8 cellular contexts compared by ENCODE assay signal in the genomic region with DNA sequence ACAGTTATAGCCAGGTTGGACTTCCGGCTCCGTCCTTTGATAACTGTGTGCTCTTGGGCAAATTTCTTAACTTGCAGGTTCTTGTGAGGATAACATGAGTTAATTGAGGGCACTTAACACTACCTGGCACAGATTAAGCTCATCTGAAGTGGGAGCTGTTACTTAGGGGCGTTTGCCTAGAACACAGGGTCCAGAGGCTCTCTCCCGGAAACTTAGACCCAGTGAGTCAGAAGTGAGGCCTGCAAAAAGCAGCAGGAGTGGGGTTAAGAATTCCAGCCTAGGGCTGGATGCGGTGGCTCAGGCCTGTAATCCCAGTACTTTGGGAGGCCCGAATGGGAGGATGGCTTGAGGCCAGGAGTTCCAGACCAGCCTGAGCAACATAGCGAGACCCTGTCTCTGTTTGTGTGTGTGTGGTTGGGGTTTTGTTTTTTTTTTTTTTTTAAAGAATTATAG.
DNase-seq lines count a peak whose midpoint lies in the region; ATAC-seq, FAIRE-seq and TF ChIP-seq lines count a peak whose summit lies in the region.

No MANE protein-coding gene starts in this region.

- no peak for ATAC-seq in GM18520 (IDR thresholded peaks at IDR 0.05; ENCODE audit: unreplicated experiment)
- ATAC-seq in HG02884 (IDR thresholded peaks at IDR 0.05; ENCODE audit: unreplicated experiment) = no peak
- ATAC-seq in GM18907 (IDR thresholded peaks at IDR 0.05; ENCODE audit: unreplicated experiment) = no peak

- H3K4me3 ChIP-seq in HUES48 (ENCODE audit: low read depth, low read length) = no peak overlapping the region
- H3K4me3 ChIP-seq in cardiac fibroblast (replicated peaks in 1 of 2; ENCODE audit: low read depth in 2 of 2, low read length in 2 of 2) = peak overlapping the region; percentile 75 to 80
- peak overlapping the region; percentile 78 to 96 for H3K4me3 ChIP-seq in mucosa of rectum (ENCODE audit: low read length in 2 of 2)

- H3K4me1 ChIP-seq in HUES48 (ENCODE audit: control insufficient read depth, insufficient read depth, low read length) (peaks cover 8% of the 10 kb centered on the region), mucosa of rectum (ENCODE audit: control insufficient read depth in 2 of 2, insufficient read depth in 2 of 2, low read length in 2 of 2) (peaks cover 70 to 71% of the 10 kb centered on the region in 2 donors)

- DNase-seq in cardiac fibroblast (ENCODE audit: low read depth in 2 of 2) = peak; percentile 78 to 79
- DNase-seq in NCI-H345 (lab: John Stamatoyannopoulos, UW) = no peak

- H3K9me3 ChIP-seq in HUES48 (ENCODE audit: control insufficient read depth, insufficient read depth, low read length) (no peaks in the 10 kb centered on the region), mucosa of rectum (ENCODE audit: control insufficient read depth in 2 of 2, low read length in 2 of 2) (no peaks in the 10 kb centered on the region)

- H3K27ac ChIP-seq in HUES48 (ENCODE audit: low read depth, low read length) = peak overlapping the region; percentile 2
- peak overlapping the region; percentile 96 for H3K27ac ChIP-seq in mucosa of rectum (ENCODE audit: low read depth in 2 of 2, low read length in 2 of 2)

- peaks cover 33% of the 10 kb centered on the region for H3K36me3 ChIP-seq in HUES48 (ENCODE audit: control insufficient read depth, insufficient read depth, low read length)
- H3K36me3 ChIP-seq in mucosa of rectum (ENCODE audit: control insufficient read depth in 2 of 2, insufficient read depth in 2 of 2, low read length in 2 of 2) = peaks cover 0 to 13% of the 10 kb centered on the region in 2 donors

- FAIRE-seq in A204.1 (lab: Jason Lieb, UNC) = peak; percentile 63

- H3K9ac ChIP-seq in HUES48 (ENCODE audit: low read depth, low read length) (no peak overlapping the region), mucosa of rectum (ENCODE audit: low read depth in 1 of 2, low read length in 2 of 2) (peak overlapping the region; percentile 85 to 92)

- H3K27me3 ChIP-seq in HUES48 (ENCODE audit: control insufficient read depth, insufficient read depth, low read length) (no peaks in the 10 kb centered on the region), mucosa of rectum (ENCODE audit: control insufficient read depth in 2 of 2, insufficient read depth in 2 of 2, low read length in 2 of 2) (no peaks in the 10 kb centered on the region)

- TF ChIP-seq CTCF in cardiac fibroblast (IDR thresholded peaks at IDR 0.05; ENCODE audit: low read depth, low read length) = no peak
